ENCODE assay signal across 30 cellular contexts in the genomic region with DNA sequence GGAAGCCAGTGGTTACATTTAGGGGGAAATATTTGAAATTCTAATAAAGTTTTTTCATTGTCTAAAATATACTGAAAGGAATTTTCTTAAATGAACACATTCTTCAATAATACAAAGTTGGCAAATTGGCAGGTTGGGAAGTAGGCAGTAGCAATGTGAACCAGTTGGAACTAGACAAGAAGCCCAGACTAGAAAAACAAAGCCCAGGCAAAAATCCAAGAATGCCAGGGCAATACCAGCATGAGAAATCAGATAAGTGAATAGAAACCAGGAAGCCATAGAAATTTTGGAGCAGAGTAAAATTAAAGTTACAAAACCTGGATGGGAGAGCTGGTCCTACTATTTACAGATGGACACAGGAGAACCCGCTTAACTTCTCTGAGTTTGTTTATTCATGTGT. TPM values are rescaled to one million over a fixed set of nuclear protein-coding genes. Genes with fewer than 3 reads are reported as not detected.
A peak's percentile ranks its signal among the peaks of the same experiment; 100 is the strongest.
DNase-seq lines count a peak whose midpoint lies in the region; ATAC-seq and TF ChIP-seq lines count a peak whose summit lies in the region.
"Had no signal": no experiment of that assay in that cellular context is flagged by ENCODE, and none has a peak within 500 bp of the region (broad histone marks: within the 10 kb centered on the region; RNA-seq: fewer than 3 reads in every experiment).

No MANE protein-coding gene starts in this region.

- H3K36me3 ChIP-seq in GM23248 (ENCODE audit: low read depth) (no peaks in the 10 kb centered on the region), mammary epithelial cell (ENCODE audit: insufficient read depth, low read length) (no peaks in the 10 kb centered on the region)
- H3K36me3 ChIP-seq: BLaER1 treated with 17β-estradiol and CSF1 and Interleukin-3, amounts not matched to agents 10 nM and 100 nM; brain microvascular endothelial cell; tibial nerve had no signal

- dilution Hi-C loops in mammary epithelial cell (cut with HindIII; ENCODE audit: low sequenced_read_pairs): no loop called here

- peak; percentile 12 for DNase-seq in GM23248
- peak; percentile 92 for DNase-seq in NCI-H2029 treated with DMSO at 0.1 percent for 48 hours (lab: John Stamatoyannopoulos, UW)
- peak; percentile 58 for DNase-seq in mammary epithelial cell
- DNase-seq in renal cortical epithelial cell (ENCODE audit: low read depth): peak; percentile 69
- DNase-seq: activated CD4-positive, alpha-beta memory T cell treated with anti-CD3 and anti-CD28 coated beads, Interleukin-2, amount 10 ng/mL, durations not matched to agents 7 days and 5 days; activated CD4-positive, alpha-beta T cell treated with anti-CD3 and anti-CD28 coated beads for 1 hour; activated CD8-positive, alpha-beta memory T cell treated with anti-CD3 and anti-CD28 coated beads, Interleukin-2, amount 50 U/mL, for 4 hours; activated naive CD4-positive, alpha-beta T cell treated with anti-CD3 and anti-CD28 coated beads for 36 hours; brain microvascular endothelial cell; dorsolateral prefrontal cortex; GOT3; hippocampal formation; left cardiac atrium; mucosa of descending colon; NCI-H1694; NCI-H2171; NCI-H526; NK-92 treated with Interleukin-12 subunit alpha and Interleukin-12 subunit beta, amount 100 ng/mL, for 24 hours; Right ventricle myocardium superior; stimulated activated CD4-positive, alpha-beta T cell treated with anti-CD3 and anti-CD28 coated beads, Interleukin-4, amount 100 ng/mL, for 24 hours had no signal

- CTCF ChIA-PET in mammary epithelial cell (lab: Charles Lee; ENCODE audit: low non-redundant PET): no interaction called here

- H3K27ac ChIP-seq in GM23248: no peak overlapping the region
- peak overlapping the region; percentile 5 for H3K27ac ChIP-seq in mammary epithelial cell (ENCODE audit: insufficient read depth, low read depth, low read length)
- H3K27ac ChIP-seq: BLaER1 treated with 17β-estradiol and CSF1 and Interleukin-3, amounts not matched to agents 10 nM and 100 nM; brain microvascular endothelial cell; dorsolateral prefrontal cortex; HL-60; KMS-11; tibial nerve had no signal

- 91 to 100% methylated on average over 1 of the region's 1 CpG for WGBS in GM23248 (ENCODE audit: low coverage in 1 of 2, low lambda C conversion rate in 2 of 2, missing lambda C conversion rate in 2 of 2), 2 experiments
- WGBS in mammary epithelial cell (ENCODE audit: low coverage, missing lambda C conversion rate): 100% methylated on average over 1 of the region's 1 CpG

- TF ChIP-seq CTCF in mammary epithelial cell (conservative IDR thresholded peaks at IDR 0.05 in 1 of 2, IDR thresholded peaks at IDR 0.05 in 1 of 2; ENCODE audit: extremely low read depth in 1 of 2, insufficient read depth in 1 of 2, low read depth in 1 of 2, low read length in 2 of 2): no peak

- no peaks in the 10 kb centered on the region for H4K20me1 ChIP-seq in GM23248 (ENCODE audit: insufficient read depth)
- no peaks in the 10 kb centered on the region for H4K20me1 ChIP-seq in mammary epithelial cell (ENCODE audit: insufficient read depth, low read length)
- H4K20me1 ChIP-seq: BLaER1 treated with 17β-estradiol and CSF1 and Interleukin-3, amounts not matched to agents 10 nM and 100 nM had no signal

- no peaks in the 10 kb centered on the region for H3F3A ChIP-seq in GM23248 (ENCODE audit: insufficient read depth)

- H3K4me2 ChIP-seq in GM23248 (ENCODE audit: unreplicated experiment) (no peak overlapping the region), mammary epithelial cell (ENCODE audit: insufficient read depth, low read depth, low read length) (no peak overlapping the region)
- H3K4me2 ChIP-seq: BLaER1 treated with 17β-estradiol and CSF1 and Interleukin-3, amounts not matched to agents 10 nM and 100 nM; KMS-11 had no signal

- BruUV-seq in mammary epithelial cell (replicated peaks; lab: Mats Ljungman, UMichigan): no TSS peak

- peaks cover 13% of the 10 kb centered on the region; the same call in 1 of the 2 replicates for H3K9me2 ChIP-seq in GM23248 (ENCODE audit: insufficient read depth)

- in situ Hi-C loops in GM23248 (cut with MboI) (no loop called here), mammary epithelial cell (cut with MboI; ENCODE audit: low sequenced_read_pairs in 2 of 2) (no loop called here)

- intact Hi-C loops in mammary epithelial cell (cut with micrococcal nuclease): no loop called here

- no peak overlapping the region for H3K9ac ChIP-seq in GM23248
- no peak overlapping the region for H3K9ac ChIP-seq in mammary epithelial cell (ENCODE audit: insufficient read depth, low read length)
- H3K9ac ChIP-seq: BLaER1 treated with 17β-estradiol and CSF1 and Interleukin-3, amounts not matched to agents 10 nM and 100 nM; KMS-11 had no signal

- ATAC-seq in HG02759 (IDR thresholded peaks at IDR 0.05; ENCODE audit: unreplicated experiment) (no peak), GM18517 (IDR thresholded peaks at IDR 0.05; ENCODE audit: unreplicated experiment) (no peak), GM21786 (IDR thresholded peaks at IDR 0.05; ENCODE audit: unreplicated experiment) (no peak)
- ATAC-seq: left cardiac atrium; mucosa of descending colon; natural killer cell treated with Interleukin-12 subunit alpha and Interleukin-12 subunit beta and Interleukin-15 and Interleukin-18, amount 100 ng/mL, for 72 hours had no signal

- H3K79me2 ChIP-seq in GM23248 (ENCODE audit: insufficient read depth): no peaks in the 10 kb centered on the region
- H3K79me2 ChIP-seq in mammary epithelial cell (ENCODE audit: insufficient read depth, low read length): no peaks in the 10 kb centered on the region

- H3K27me3 ChIP-seq in GM23248 (replicated peaks; ENCODE audit: insufficient read depth): no peaks in the 10 kb centered on the region
- no peaks in the 10 kb centered on the region for H3K27me3 ChIP-seq in mammary epithelial cell (ENCODE audit: insufficient read depth, low read length)
- H3K27me3 ChIP-seq: BLaER1 treated with 17β-estradiol and CSF1 and Interleukin-3, amounts not matched to agents 10 nM and 100 nM; brain microvascular endothelial cell; dorsolateral prefrontal cortex; tibial nerve had no signal

- H3K4me3 ChIP-seq in GM23248 (no peak overlapping the region), mammary epithelial cell (replicated peaks in 1 of 3; ENCODE audit: insufficient read depth in 1 of 3, low read depth in 2 of 3, low read length in 3 of 3) (no peak overlapping the region)
- H3K4me3 ChIP-seq: BLaER1 treated with 17β-estradiol and CSF1 and Interleukin-3, amounts not matched to agents 10 nM and 100 nM; dorsolateral prefrontal cortex; lung; mucosa of descending colon; tibial nerve had no signal

- H3K4me1 ChIP-seq in GM23248 (ENCODE audit: insufficient read depth) (peaks cover 6% of the 10 kb centered on the region; the same call in 1 of the 2 replicates), mammary epithelial cell (ENCODE audit: insufficient read depth, low read length) (peaks cover 11% of the 10 kb centered on the region)
- H3K4me1 ChIP-seq: tibial nerve had no signal

- H3K9me3 ChIP-seq in GM23248 (ENCODE audit: low read depth) (no peaks in the 10 kb centered on the region), mammary epithelial cell (replicated peaks; ENCODE audit: insufficient read depth, low read length) (no peaks in the 10 kb centered on the region)
- H3K9me3 ChIP-seq: BLaER1 treated with 17β-estradiol and CSF1 and Interleukin-3, amounts not matched to agents 10 nM and 100 nM; mucosa of descending colon; tibial nerve had no signal

- H2AFZ ChIP-seq in GM23248 (no peak overlapping the region), mammary epithelial cell (ENCODE audit: low read depth, low read length) (no peak overlapping the region)

RNA-seq across cellular contexts. Expression of a gene that starts 52.2 kb away (rescaled TPM):
- total RNA-seq in GM23248 (2014; rRNA removed; shearing (Covaris generic)): 153 and 174 TPM in 2 replicates
- polyA plus RNA-seq in GM23248 (2016; fragmentation: Nextera tagmentation; extraction: Ambion mirVana): 125 and 127 TPM in 2 replicates
- 100 to 1,000 TPM in 1 of 2 donors, 10 to 100 TPM in 1; 62.8 to 115 TPM for total RNA-seq in mammary epithelial cell
- 95.2 TPM for polyA plus RNA-seq in mammary epithelial cell
- 53.5 TPM for polyA minus RNA-seq in mammary epithelial cell
- 20.0 and 38.4 TPM in 2 replicates for total RNA-seq in renal cortical epithelial cell
- total RNA-seq: activated T-helper 1 cell treated with anti-CD3 and anti-CD28 coated beads, Interleukin-12 subunit alpha, Interleukin-12 subunit beta, Interleukin-2, Interleukin-4 antibody, amounts not matched to agents 30 ng/mL and 10 ng/mL and 1 ng/mL, durations not matched to agents 14 hours and 24 hours and 36 hours had no signal

Comparison
In these comparisons a context has a peak if more than half of its experiments do, and no peak if none do; other contexts are left out.
1. DNase-seq: peak in every context shown above with its lines; median percentile 92 in NCI-H2029 treated with DMSO at 0.1 percent for 48 hours; 69 in renal cortical epithelial cell; 58 in mammary epithelial cell; 12 in GM23248.